In genomic region chr6:110812719-110813118, GRCh38 we compare ENCODE assay signal across 1 cellular context.
TF ChIP-seq lines count a peak whose summit lies in the region.

No MANE protein-coding gene starts in this region.

TF ChIP-seq in HEK293, 187 proteins besides CTCF, POLR2A, EP300 and RAD21 (continued from another document):
- TF ChIP-seq ZNF362 (tag by site-specific recombination; IDR thresholded peaks at IDR 0.05) (peak; percentile 63; the same call in 1 of the 2 replicates), ZBTB10 (tag by site-specific recombination; IDR thresholded peaks at IDR 0.05) (no peak)
